8 cellular contexts compared by ENCODE assay signal in genomic region chr17:36544320-36545092, GRCh38. TPM values are rescaled to one million over a fixed set of nuclear protein-coding genes. Genes with fewer than 3 reads are reported as not detected.
A peak's percentile ranks its signal among the peaks of the same experiment; 100 is the strongest.
DNase-seq lines count a peak whose midpoint lies in the region; ATAC-seq and TF ChIP-seq lines count a peak whose summit lies in the region.

TSS of gene GGNBP2 (plus strand) at chr17:36544919. CDS start at chr17:36545725, 806 bp downstream.

- peak within 1 kb of the TSS; percentile 99 for H3K9ac ChIP-seq in mucosa of rectum (ENCODE audit: low read depth in 1 of 2, low read length in 2 of 2)

- H3K9me3 ChIP-seq in mucosa of rectum (ENCODE audit: control insufficient read depth in 2 of 2, low read length in 2 of 2), result no peaks in the 10 kb centered on the region

- H3K27ac ChIP-seq in mucosa of rectum (ENCODE audit: low read depth in 2 of 2, low read length in 2 of 2), result peak within 1 kb of the TSS; percentile 100

- H3K4me3 ChIP-seq in epithelial cell of proximal tubule (ENCODE audit: low read depth, low read length) (peak within 1 kb of the TSS; percentile 79), mucosa of rectum (ENCODE audit: low read length in 2 of 2) (peak within 1 kb of the TSS; percentile 94)

- H3K4me1 ChIP-seq in mucosa of rectum (ENCODE audit: control insufficient read depth in 2 of 2, insufficient read depth in 2 of 2, low read length in 2 of 2), result peaks cover 25 to 29% of the 10 kb centered on the region in 2 donors

- peak; percentile 44 for ATAC-seq in GM21717 (IDR thresholded peaks at IDR 0.05; ENCODE audit: unreplicated experiment)

- no peak for TF ChIP-seq CTCF in epithelial cell of proximal tubule (conservative IDR thresholded peaks at IDR 0.05; ENCODE audit: low read depth, low read length)

- no peaks in the 10 kb centered on the region for H3K27me3 ChIP-seq in mucosa of rectum (ENCODE audit: control insufficient read depth in 2 of 2, insufficient read depth in 2 of 2, low read length in 2 of 2)

- DNase-seq in DMS114 treated with DMSO at 0.1 percent for 48 hours (lab: John Stamatoyannopoulos, UW; ENCODE audit: unreplicated experiment) (peak; percentile 57), KG1 (lab: John Stamatoyannopoulos, UW) (peak; percentile 81), epithelial cell of proximal tubule (ENCODE audit: low read depth) (no peak)
- peak; percentile 89 for DNase-seq in activated T-cell treated with anti-CD3 and anti-CD28 coated beads, Interleukin-2, amount 50 U/mL, for 1 hour
- peak; percentile 83 for DNase-seq in stimulated activated CD8-positive, alpha-beta memory T cell treated with anti-CD3 and anti-CD28 coated beads, Interleukin-4, amount 100 ng/mL, for 24 hours (ENCODE audit: low read depth)

- H3K36me3 ChIP-seq in mucosa of rectum (ENCODE audit: control insufficient read depth in 2 of 2, insufficient read depth in 2 of 2, low read length in 2 of 2), result peaks cover 0 to 3% of the 10 kb centered on the region in 2 donors

TF ChIP-seq in PFSK-1, 5 proteins besides CTCF, POLR2A, EP300 and RAD21:
- TF ChIP-seq FOXP2 (optimal IDR thresholded peaks at IDR 0.05; ENCODE audit: borderline replicate concordance, extremely low read depth, extremely low read length, insufficient read depth), result no peak
- peak; percentile 84 for TF ChIP-seq POLR2AphosphoS5 (IDR thresholded peaks at IDR 0.05; ENCODE audit: low read depth, low read length)
- peak; percentile 72 for TF ChIP-seq TAF1 (IDR thresholded peaks at IDR 0.05; ENCODE audit: borderline replicate concordance, insufficient read depth, low read length)
- TF ChIP-seq SIN3A (IDR thresholded peaks at IDR 0.05; ENCODE audit: borderline replicate concordance, insufficient read depth, low read length), result no peak
- no peak for TF ChIP-seq REST (IDR thresholded peaks at IDR 0.05; ENCODE audit: insufficient read depth in 1 of 2, low read depth in 2 of 2, low read length in 2 of 2)

RNA-seq across cellular contexts. Expression of gene GGNBP2, which starts in this region (rescaled TPM):
- polyA plus RNA-seq in PFSK-1 (2012; ENCODE audit: insufficient read length, low read depth), result 83.0 TPM
- total RNA-seq in epithelial cell of proximal tubule, result 26.9 and 32.6 TPM in 2 replicates
